1 cellular context compared by ENCODE assay signal in genomic region chr1:156121005-156121404, GRCh38.
TF ChIP-seq lines count a peak whose summit lies in the region.

No MANE protein-coding gene starts in this region.

TF ChIP-seq in HepG2, 621 proteins besides CTCF, POLR2A, EP300 and RAD21:
- 0 out of 2 replicates have a peak, but pooled peaks have one; percentile 3 for TF ChIP-seq ZBTB20 (CRISPR knock-in tag; IDR thresholded peaks at IDR 0.05; ENCODE audit: borderline replicate concordance, low read depth)
- TF ChIP-seq RBFOX2 (IDR thresholded peaks at IDR 0.05; ENCODE audit: low read depth, low read length): 0 out of 2 replicates have a peak, but pooled peaks have one; percentile 7
